20 cellular contexts compared by ENCODE assay signal in genomic region chr2:15241208-15241607, GRCh38.
"Had no signal": no experiment of that assay in that cellular context is flagged by ENCODE, and none has a peak within 500 bp of the region (broad histone marks: within the 10 kb centered on the region; RNA-seq: fewer than 3 reads in every experiment).

No MANE protein-coding gene starts in this region.

- ATAC-seq: activated CD8-positive, alpha-beta T cell treated with anti-CD3 and anti-CD28 coated beads, Interleukin-2, amount 10 ng/mL, durations not matched to agents 7 days and 5 days; body of pancreas had no signal

- H3K27ac Mint-ChIP-seq: activated CD8-positive, alpha-beta T cell treated with anti-CD3 and anti-CD28 coated beads, Interleukin-2, amount 10 ng/mL, durations not matched to agents 7 days and 5 days; activated naive CD8-positive, alpha-beta T cell; mesothelial cell of epicardium had no signal

- H3K4me1 ChIP-seq: body of pancreas, stomach had no signal

- DNase-seq: activated CD4-positive, alpha-beta T cell treated with anti-CD3 and anti-CD28 coated beads for 4 hours; activated CD8-positive, alpha-beta memory T cell treated with anti-CD3 and anti-CD28 coated beads, Interleukin-2, amount 50 U/mL, for 4 hours; activated CD8-positive, alpha-beta T cell treated with anti-CD3 and anti-CD28 coated beads, Interleukin-2, amount 10 ng/mL, durations not matched to agents 7 days and 5 days; activated gamma-delta T cell treated with Interleukin-2 at 50 U/mL for 16 hours; activated T-cell treated with anti-CD3 and anti-CD28 coated beads, Interleukin-2, amount 50 U/mL, for 48 hours; amniotic stem cell; body of pancreas; effector CD8-positive, alpha-beta T cell; erythroblast; glutamatergic neuron; kidney glomerular epithelial cell; stimulated activated CD4-positive, alpha-beta T cell treated with anti-CD3 and anti-CD28 coated beads, Interleukin-1b, Interleukin-23, amount 100 ng/mL, for 48 hours; stomach; T-helper 2 cell had no signal

- H3K27me3 ChIP-seq: body of pancreas, stomach had no signal

- H3K36me3 ChIP-seq: thoracic aorta had no signal

- H3K4me3 ChIP-seq: body of pancreas, coronary artery, stomach, thoracic aorta had no signal

- H3K27ac ChIP-seq: body of pancreas, coronary artery, stomach, thoracic aorta had no signal

- H3K27me3 Mint-ChIP-seq: activated naive CD8-positive, alpha-beta T cell; central memory CD8-positive, alpha-beta T cell had no signal

- H3K9me3 ChIP-seq: body of pancreas, stomach, thoracic aorta had no signal

- H3K4me3 Mint-ChIP-seq: activated CD8-positive, alpha-beta T cell treated with anti-CD3 and anti-CD28 coated beads, Interleukin-2, amount 10 ng/mL, durations not matched to agents 7 days and 5 days; activated naive CD8-positive, alpha-beta T cell; central memory CD8-positive, alpha-beta T cell; mesothelial cell of epicardium; WTC11 had no signal

- H3K9me3 Mint-ChIP-seq: central memory CD8-positive, alpha-beta T cell; mesothelial cell of epicardium; WTC11 had no signal

- H3K36me3 Mint-ChIP-seq: WTC11 had no signal
